In the genomic region with DNA sequence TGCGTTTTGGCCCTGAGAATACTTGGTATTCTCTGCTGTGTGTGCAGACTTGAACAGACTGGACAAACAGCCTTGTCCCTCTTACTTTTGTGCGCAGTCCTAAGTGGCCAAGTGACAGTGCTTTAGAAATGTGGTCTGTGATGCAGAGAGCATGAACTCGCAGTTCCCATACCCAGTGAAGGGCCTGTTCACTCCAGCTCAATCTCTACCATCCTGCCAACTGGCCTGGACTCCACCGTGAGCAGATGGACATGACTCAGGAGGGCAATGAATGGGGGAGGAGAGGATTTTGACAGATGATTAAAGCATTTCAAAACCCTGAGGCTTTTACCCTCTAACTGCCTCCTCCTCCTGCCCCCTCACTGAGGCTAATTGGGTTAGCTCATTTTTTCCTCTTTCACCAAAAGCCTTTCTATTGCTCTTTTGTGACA, we compare ENCODE assay signal across 8 cellular contexts.
A peak's percentile ranks its signal among the peaks of the same experiment; 100 is the strongest.
DNase-seq lines count a peak whose midpoint lies in the region; ATAC-seq and TF ChIP-seq lines count a peak whose summit lies in the region.

No MANE protein-coding gene starts in this region.

- WGBS in prostate gland = 63% methylated on average over 4 of the region's 4 CpGs

- DNase-seq in SK-N-DZ (ENCODE audit: low spot score) (peak; percentile 81), glomerular visceral epithelial cell (ENCODE audit: extremely low spot score) (peak; percentile 83), GM10248 (ENCODE audit: extremely low spot score) (no peak), prostate gland (ENCODE audit: low spot score) (no peak)

- no peak overlapping the region for H3K4me3 ChIP-seq in HEK293 (ENCODE audit: low read depth, low read length)
- H3K4me3 ChIP-seq in skeletal muscle tissue (ENCODE audit: low read length in 3 of 3) = no peak overlapping the region
- H3K4me3 ChIP-seq in prostate gland = no peak overlapping the region

- POLR2A ChIA-PET in HEK293 (lab: Yijun Ruan, JAX) (no interaction called here), GM10248 (lab: Yijun Ruan, JAX) (no interaction called here)

- H3K4me1 ChIP-seq in HEK293 (ENCODE audit: control insufficient read depth, insufficient read depth, low read length) = peaks cover 34% of the 10 kb centered on the region
- H3K4me1 ChIP-seq in skeletal muscle tissue (ENCODE audit: control insufficient read depth in 3 of 3, insufficient read depth in 3 of 3, low read length in 3 of 3) = peaks cover 17 to 44% (median 37%) of the 10 kb centered on the region in 3 donors
- H3K4me1 ChIP-seq in prostate gland (replicated peaks) = no peaks in the 10 kb centered on the region

- intact Hi-C loops in prostate gland (cut with DNase I) = no loop called here

- no peak for TF ChIP-seq CTCF in HEK293 (tag by site-specific recombination; IDR thresholded peaks at IDR 0.05)
- no peak for TF ChIP-seq CTCF in GM10248 (IDR thresholded peaks at IDR 0.05; ENCODE audit: control extremely low read depth, extremely low read depth, low read depth, missing control alignments)
- TF ChIP-seq CTCF in prostate gland (IDR thresholded peaks at IDR 0.05) = no peak

- peak overlapping the region in 1 of 3 donors; percentile 17 for H3K9ac ChIP-seq in skeletal muscle tissue (ENCODE audit: low read depth in 1 of 3, low read length in 3 of 3)

- H3K27me3 ChIP-seq in skeletal muscle tissue (ENCODE audit: control insufficient read depth in 3 of 3, insufficient read depth in 3 of 3, low read length in 3 of 3) = no peaks in the 10 kb centered on the region
- H3K27me3 ChIP-seq in prostate gland (replicated peaks; ENCODE audit: insufficient read depth) = no peaks in the 10 kb centered on the region

- no peak overlapping the region for H3K27ac ChIP-seq in HEK293 (ENCODE audit: extremely low read depth, low read depth, low read length)
- peak overlapping the region; percentile 76 for H3K27ac ChIP-seq in skeletal muscle tissue (ENCODE audit: low read depth, low read length)
- no peak overlapping the region for H3K27ac ChIP-seq in prostate gland

- H3K36me3 ChIP-seq in HEK293 (ENCODE audit: control insufficient read depth in 2 of 2, insufficient read depth in 1 of 2, low read length in 2 of 2) (peaks cover 0 to 7% of the 10 kb centered on the region in 2 experiments), skeletal muscle tissue (ENCODE audit: control insufficient read depth in 3 of 3, insufficient read depth in 3 of 3, low read length in 3 of 3) (no peaks in the 10 kb centered on the region), prostate gland (no peaks in the 10 kb centered on the region)

- ATAC-seq in GM21381 (IDR thresholded peaks at IDR 0.05; ENCODE audit: unreplicated experiment) (no peak), HG02973 (IDR thresholded peaks at IDR 0.05; ENCODE audit: unreplicated experiment) (no peak)

- H3K9me3 ChIP-seq in HEK293 (ENCODE audit: control insufficient read depth, insufficient read depth, low read depth, low read length) (no peaks in the 10 kb centered on the region), skeletal muscle tissue (ENCODE audit: control insufficient read depth in 3 of 3, low read length in 3 of 3) (no peaks in the 10 kb centered on the region), prostate gland (no peaks in the 10 kb centered on the region)

- CTCF ChIA-PET in HEK293 (lab: Yijun Ruan, JAX) = interaction anchor here (1.1 kb wide), 1 partner anchor 12 kb away, joined by 3 read pairs; no protein-coding TSS in a partner anchor
- CTCF ChIA-PET in GM10248 (lab: Yijun Ruan, JAX) = no interaction called here

- no peak for TF ChIP-seq POLR2A in prostate gland (IDR thresholded peaks at IDR 0.05)

TF ChIP-seq in HEK293, 187 proteins besides CTCF, POLR2A, EP300 and RAD21:
- TF ChIP-seq GLIS1 (tag by site-specific recombination; IDR thresholded peaks at IDR 0.05) (0 out of 2 replicates have a peak, but pooled peaks have one; percentile 8), YY1 (tag by site-specific recombination; IDR thresholded peaks at IDR 0.05) (no peak), ZEB2 (tag by site-specific recombination; IDR thresholded peaks at IDR 0.05) (0 out of 2 replicates have a peak, but pooled peaks have one; percentile 27), ZFHX2 (tag by site-specific recombination; conservative IDR thresholded peaks at IDR 0.05) (peak; percentile 52; the same call in 1 of the 2 replicates), ZNF48 (tag by site-specific recombination; IDR thresholded peaks at IDR 0.05) (no peak), ZNF585B (tag by site-specific recombination; IDR thresholded peaks at IDR 0.05) (peak; percentile 68), FEZF1 (tag by site-specific recombination; IDR thresholded peaks at IDR 0.05) (peak; percentile 83), ZNF600 (tag by site-specific recombination; IDR thresholded peaks at IDR 0.05) (peak; percentile 63; the same call in 1 of the 2 replicates), SP7 (tag by site-specific recombination; IDR thresholded peaks at IDR 0.05) (peak; percentile 33)
- TF ChIP-seq, protein P1, sequence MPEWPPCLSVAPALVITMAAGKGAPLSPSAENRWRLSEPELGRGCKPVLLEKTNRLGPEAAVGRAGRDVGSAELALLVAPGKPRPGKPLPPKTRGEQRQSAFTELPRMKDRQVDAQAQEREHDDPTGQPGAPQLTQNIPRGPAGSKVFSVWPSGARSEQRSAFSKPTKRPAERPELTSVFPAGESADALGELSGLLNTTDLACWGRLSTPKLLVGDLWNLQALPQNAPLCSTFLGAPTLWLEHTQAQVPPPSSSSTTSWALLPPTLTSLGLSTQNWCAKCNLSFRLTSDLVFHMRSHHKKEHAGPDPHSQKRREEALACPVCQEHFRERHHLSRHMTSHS (tag by site-specific recombination; IDR thresholded peaks at IDR 0.05) = no peak
- TF ChIP-seq, protein P2, sequence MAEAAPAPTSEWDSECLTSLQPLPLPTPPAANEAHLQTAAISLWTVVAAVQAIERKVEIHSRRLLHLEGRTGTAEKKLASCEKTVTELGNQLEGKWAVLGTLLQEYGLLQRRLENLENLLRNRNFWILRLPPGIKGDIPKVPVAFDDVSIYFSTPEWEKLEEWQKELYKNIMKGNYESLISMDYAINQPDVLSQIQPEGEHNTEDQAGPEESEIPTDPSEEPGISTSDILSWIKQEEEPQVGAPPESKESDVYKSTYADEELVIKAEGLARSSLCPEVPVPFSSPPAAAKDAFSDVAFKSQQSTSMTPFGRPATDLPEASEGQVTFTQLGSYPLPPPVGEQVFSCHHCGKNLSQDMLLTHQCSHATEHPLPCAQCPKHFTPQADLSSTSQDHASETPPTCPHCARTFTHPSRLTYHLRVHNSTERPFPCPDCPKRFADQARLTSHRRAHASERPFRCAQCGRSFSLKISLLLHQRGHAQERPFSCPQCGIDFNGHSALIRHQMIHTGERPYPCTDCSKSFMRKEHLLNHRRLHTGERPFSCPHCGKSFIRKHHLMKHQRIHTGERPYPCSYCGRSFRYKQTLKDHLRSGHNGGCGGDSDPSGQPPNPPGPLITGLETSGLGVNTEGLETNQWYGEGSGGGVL (tag by site-specific recombination; IDR thresholded peaks at IDR 0.05) = peak; percentile 85
- TF ChIP-seq, protein P3, sequence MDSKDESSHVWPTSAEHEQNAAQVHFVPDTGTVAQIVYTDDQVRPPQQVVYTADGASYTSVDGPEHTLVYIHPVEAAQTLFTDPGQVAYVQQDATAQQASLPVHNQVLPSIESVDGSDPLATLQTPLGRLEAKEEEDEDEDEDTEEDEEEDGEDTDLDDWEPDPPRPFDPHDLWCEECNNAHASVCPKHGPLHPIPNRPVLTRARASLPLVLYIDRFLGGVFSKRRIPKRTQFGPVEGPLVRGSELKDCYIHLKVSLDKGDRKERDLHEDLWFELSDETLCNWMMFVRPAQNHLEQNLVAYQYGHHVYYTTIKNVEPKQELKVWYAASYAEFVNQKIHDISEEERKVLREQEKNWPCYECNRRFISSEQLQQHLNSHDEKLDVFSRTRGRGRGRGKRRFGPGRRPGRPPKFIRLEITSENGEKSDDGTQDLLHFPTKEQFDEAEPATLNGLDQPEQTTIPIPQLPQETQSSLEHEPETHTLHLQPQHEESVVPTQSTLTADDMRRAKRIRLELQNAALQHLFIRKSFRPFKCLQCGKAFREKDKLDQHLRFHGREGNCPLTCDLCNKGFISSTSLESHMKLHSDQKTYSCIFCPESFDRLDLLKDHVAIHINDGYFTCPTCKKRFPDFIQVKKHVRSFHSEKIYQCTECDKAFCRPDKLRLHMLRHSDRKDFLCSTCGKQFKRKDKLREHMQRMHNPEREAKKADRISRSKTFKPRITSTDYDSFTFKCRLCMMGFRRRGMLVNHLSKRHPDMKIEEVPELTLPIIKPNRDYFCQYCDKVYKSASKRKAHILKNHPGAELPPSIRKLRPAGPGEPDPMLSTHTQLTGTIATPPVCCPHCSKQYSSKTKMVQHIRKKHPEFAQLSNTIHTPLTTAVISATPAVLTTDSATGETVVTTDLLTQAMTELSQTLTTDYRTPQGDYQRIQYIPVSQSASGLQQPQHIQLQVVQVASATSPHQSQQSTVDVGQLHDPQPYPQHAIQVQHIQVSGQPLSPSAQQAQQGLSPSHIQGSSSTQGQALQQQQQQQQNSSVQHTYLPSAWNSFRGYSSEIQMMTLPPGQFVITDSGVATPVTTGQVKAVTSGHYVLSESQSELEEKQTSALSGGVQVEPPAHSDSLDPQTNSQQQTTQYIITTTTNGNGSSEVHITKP (tag by site-specific recombination; IDR thresholded peaks at IDR 0.05) = peak; percentile 45

Comparison
In these comparisons a context has a peak if more than half of its experiments do, and no peak if none do; other contexts are left out.
1. DNase-seq: peak in SK-N-DZ (single experiment) and glomerular visceral epithelial cell (single experiment); none in GM10248 (single experiment) and prostate gland (single experiment).